22 cellular contexts compared by ENCODE assay signal in the genomic region with DNA sequence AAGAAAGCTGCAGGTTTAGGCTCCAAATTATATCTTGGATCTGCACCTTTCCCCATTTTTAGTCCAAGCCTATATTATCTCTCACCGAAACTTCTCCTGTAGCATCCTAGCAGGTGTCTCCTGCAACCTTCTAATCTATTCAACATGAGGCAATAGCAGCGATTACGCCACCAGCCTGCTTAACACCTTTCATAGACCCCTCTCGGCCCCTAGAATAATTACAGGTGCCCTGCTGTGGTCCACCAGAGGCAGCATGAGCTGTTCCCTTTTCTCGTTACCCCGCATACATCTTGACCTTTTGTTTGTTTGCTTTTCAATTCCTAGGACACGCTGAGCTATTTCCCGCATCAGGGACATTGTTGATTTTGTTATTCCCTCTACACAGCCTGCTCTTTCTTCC.
DNase-seq lines count a peak whose midpoint lies in the region; ATAC-seq, FAIRE-seq and TF ChIP-seq lines count a peak whose summit lies in the region.
"Had no signal": no experiment of that assay in that cellular context is flagged by ENCODE, and none has a peak within 500 bp of the region (broad histone marks: within the 10 kb centered on the region; RNA-seq: fewer than 3 reads in every experiment).

No MANE protein-coding gene starts in this region.

- H2AFZ ChIP-seq in HepG2 (ENCODE audit: low read length): no peak overlapping the region
- no peak overlapping the region for H2AFZ ChIP-seq in smooth muscle cell (ENCODE audit: low read depth)

- H4K20me1 ChIP-seq in HepG2 (ENCODE audit: insufficient read depth, low read length): no peaks in the 10 kb centered on the region
- no peaks in the 10 kb centered on the region for H4K20me1 ChIP-seq in smooth muscle cell (ENCODE audit: low read depth)

- 11% methylated on average over 8 of the region's 8 CpGs for WGBS in HepG2 (ENCODE audit: low lambda C conversion rate)
- 38% methylated on average over 8 of the region's 8 CpGs for WGBS in right lobe of liver (ENCODE audit: insufficient coverage, low coverage, low lambda C conversion rate, missing lambda C conversion rate)
- 67% methylated on average over 8 of the region's 8 CpGs for WGBS in smooth muscle cell (ENCODE audit: low lambda C conversion rate)

- no peak for TF ChIP-seq EP300 in HepG2 (IDR thresholded peaks at IDR 0.05; ENCODE audit: low read depth in 2 of 2, low read length in 2 of 2)
- no peak for TF ChIP-seq EP300 in HepG2 (CRISPR knock-in tag; IDR thresholded peaks at IDR 0.05; ENCODE audit: borderline replicate concordance)

- no peak for FAIRE-seq in HepG2 (lab: Jason Lieb, UNC)
- FAIRE-seq: A204.1, D721Med had no signal

- peaks cover 8% of the 10 kb centered on the region for H3K4me1 Mint-ChIP-seq in Calu3 (ENCODE audit: low read depth, unreplicated experiment)

- in situ Hi-C loops in HepG2 (cut with HindIII; ENCODE audit: extremely low pct_ligation_motif_present, low pct_unique_long_range_greater_than_20kb): no loop called here

- no peak overlapping the region for H3K4me2 ChIP-seq in HepG2 (ENCODE audit: low read depth, low read length)
- no peak overlapping the region for H3K4me2 ChIP-seq in smooth muscle cell

- intact Hi-C loops in HepG2 (cut with micrococcal nuclease; ENCODE audit: unreplicated experiment): no loop called here
- intact Hi-C loops in right lobe of liver (cut with DNase I): no loop called here
- intact Hi-C loops in Calu3 (cut with micrococcal nuclease; ENCODE audit: unreplicated experiment): no loop called here

- no peak overlapping the region for H3K4me3 Mint-ChIP-seq in Calu3 (ENCODE audit: low read depth, unreplicated experiment)
- H3K4me3 Mint-ChIP-seq: IgD-negative memory B cell had no signal

- peaks cover 50% of the 10 kb centered on the region for H3K27me3 Mint-ChIP-seq in Calu3 (ENCODE audit: unreplicated experiment)

- no peak overlapping the region for H3K27ac Mint-ChIP-seq in Calu3 (ENCODE audit: unreplicated experiment)
- H3K27ac Mint-ChIP-seq: IgD-negative memory B cell; T-cell; T-helper 2 cell treated with Interferon-gamma antibody and Interleukin-4, amounts not matched to agents 5 μg/mL and 100 μg/mL, for 36 hours had no signal

- H3K9ac ChIP-seq in HepG2 (ENCODE audit: insufficient read depth, low read depth, low read length) (no peak overlapping the region), smooth muscle cell (ENCODE audit: low read depth) (no peak overlapping the region)

- no peaks in the 10 kb centered on the region for H3K9me3 Mint-ChIP-seq in Calu3 (ENCODE audit: low read depth, unreplicated experiment)
- H3K9me3 Mint-ChIP-seq: T-helper 2 cell treated with Interferon-gamma antibody and Interleukin-4, amounts not matched to agents 5 μg/mL and 100 μg/mL, for 36 hours had no signal

- H3K36me3 Mint-ChIP-seq in Calu3 (ENCODE audit: insufficient read depth, unreplicated experiment): no peaks in the 10 kb centered on the region
- H3K36me3 Mint-ChIP-seq: CD14-positive monocyte, IgD-negative memory B cell, T-cell had no signal

- H3K36me3 ChIP-seq in HepG2 (replicated peaks in 1 of 2; ENCODE audit: control insufficient read depth in 1 of 2, insufficient read depth in 2 of 2, low read length in 2 of 2) (no peaks in the 10 kb centered on the region), right lobe of liver (no peaks in the 10 kb centered on the region), smooth muscle cell (ENCODE audit: low read depth) (no peaks in the 10 kb centered on the region)

- H3K27ac ChIP-seq in HepG2 (ENCODE audit: extremely low read length, insufficient read depth, low read length) (no peak overlapping the region), right lobe of liver (no peak overlapping the region), smooth muscle cell (ENCODE audit: low read depth) (no peak overlapping the region)
- H3K27ac ChIP-seq: RWPE1 had no signal

- H3K4me1 ChIP-seq in HepG2 (ENCODE audit: insufficient read depth, low read length) (no peaks in the 10 kb centered on the region), right lobe of liver (no peaks in the 10 kb centered on the region), smooth muscle cell (ENCODE audit: low read depth) (peaks cover 4% of the 10 kb centered on the region)

- H3K79me2 ChIP-seq in HepG2 (ENCODE audit: insufficient read depth, low read length): no peaks in the 10 kb centered on the region
- H3K79me2 ChIP-seq in smooth muscle cell (ENCODE audit: low read depth): no peaks in the 10 kb centered on the region

- H3K9me3 ChIP-seq in HepG2 (ENCODE audit: low read length) (no peaks in the 10 kb centered on the region), right lobe of liver (no peaks in the 10 kb centered on the region), smooth muscle cell (replicated peaks; ENCODE audit: low read depth) (no peaks in the 10 kb centered on the region)

- ATAC-seq in HepG2 (peak; percentile 32; the same call in 1 of the 3 replicates), right lobe of liver (no peak), GM21390 (IDR thresholded peaks at IDR 0.05; ENCODE audit: unreplicated experiment) (no peak)
- ATAC-seq: HCT116, SK-N-SH treated with all-trans-retinoic acid at 6 μM for 48 hours, T-cell had no signal

- H3K4me3 ChIP-seq in HepG2 (replicated peaks in 1 of 3; ENCODE audit: insufficient read depth in 1 of 3, low read depth in 2 of 3, low read length in 3 of 3) (no peak overlapping the region), right lobe of liver (no peak overlapping the region), smooth muscle cell (no peak overlapping the region)

- TF ChIP-seq POLR2A in HepG2 (IDR thresholded peaks at IDR 0.05; ENCODE audit: insufficient read depth in 1 of 2, low read depth in 2 of 2, low read length in 2 of 2) (no peak), right lobe of liver (IDR thresholded peaks at IDR 0.05) (no peak)

- CTCF ChIA-PET in HepG2 (lab: Yijun Ruan, JAX; ENCODE audit: low intra/inter-chr PET ratio, low total read pairs): no interaction called here
- CTCF ChIA-PET in Calu3 (lab: Charles Lee): no interaction called here

- H3K27me3 ChIP-seq in HepG2 (ENCODE audit: control insufficient read depth in 1 of 2, insufficient read depth in 2 of 2, low read length in 2 of 2) (peaks cover 0 to 5% of the 10 kb centered on the region in 2 experiments; a peak in 2 of 5 replicates), right lobe of liver (peaks cover 0 to 5% of the 10 kb centered on the region in 2 donors), smooth muscle cell (ENCODE audit: low read depth) (peaks cover 34% of the 10 kb centered on the region)

- POLR2A ChIA-PET in HepG2 (lab: Yijun Ruan, JAX): no interaction called here

- H3F3A ChIP-seq in smooth muscle cell (ENCODE audit: low read depth): no peaks in the 10 kb centered on the region

- TF ChIP-seq CTCF in HepG2 (CRISPR knock-in tag; IDR thresholded peaks at IDR 0.05): no peak
- TF ChIP-seq CTCF in right lobe of liver (IDR thresholded peaks at IDR 0.05): no peak
- TF ChIP-seq CTCF in Calu3 (IDR thresholded peaks at IDR 0.05; ENCODE audit: unreplicated experiment): no peak
- TF ChIP-seq CTCF in smooth muscle cell (IDR thresholded peaks at IDR 0.05; ENCODE audit: borderline replicate concordance, insufficient read depth, poor library complexity, severe bottlenecking): no peak

- no TSS peak for BruUV-seq in HepG2 (replicated peaks; lab: Mats Ljungman, UMichigan)
- BruUV-seq in Calu3 (replicated peaks; lab: Mats Ljungman, UMichigan): no TSS peak

- TF ChIP-seq RAD21 in HepG2 (CRISPR knock-in tag; IDR thresholded peaks at IDR 0.05): no peak

- DNase-seq in HepG2 (ENCODE audit: low spot score) (no peak), right lobe of liver (no peak), SHP77 (lab: John Stamatoyannopoulos, UW) (peak; percentile 40 to 67), iPS-NIHi11 (ENCODE audit: low spot score) (peak; percentile 31), Calu3 (no peak), smooth muscle cell (lab: John Stamatoyannopoulos, UW; ENCODE audit: unreplicated experiment) (no peak)
- DNase-seq: DMS53, GF-D8, MV-4-11, NCI-H1694 treated with DMSO at 0.1 percent for 48 hours, NCI-H226, NCI-H524 treated with DMSO at 0.1 percent for 48 hours, T-cell had no signal

TF ChIP-seq in HepG2, 621 proteins besides CTCF, POLR2A, EP300 and RAD21 (continues in another document):
- TF ChIP-seq KDM3A (CRISPR knock-in tag; IDR thresholded peaks at IDR 0.05; ENCODE audit: low read depth) (no peak), ZNF629 (CRISPR knock-in tag; conservative IDR thresholded peaks at IDR 0.05) (no peak)
- TF ChIP-seq, protein P1, sequence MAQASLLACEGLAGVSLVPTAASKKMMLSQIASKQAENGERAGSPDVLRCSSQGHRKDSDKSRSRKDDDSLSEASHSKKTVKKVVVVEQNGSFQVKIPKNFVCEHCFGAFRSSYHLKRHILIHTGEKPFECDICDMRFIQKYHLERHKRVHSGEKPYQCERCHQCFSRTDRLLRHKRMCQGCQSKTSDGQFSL (CRISPR knock-in tag; IDR thresholded peaks at IDR 0.05): no peak
- TF ChIP-seq, protein P2, sequence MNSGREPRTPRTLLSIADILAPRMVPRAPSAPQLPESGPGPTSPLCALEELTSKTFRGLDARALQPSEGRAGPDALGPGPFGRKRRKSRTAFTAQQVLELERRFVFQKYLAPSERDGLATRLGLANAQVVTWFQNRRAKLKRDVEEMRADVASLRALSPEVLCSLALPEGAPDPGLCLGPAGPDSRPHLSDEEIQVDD (CRISPR knock-in tag; IDR thresholded peaks at IDR 0.05; ENCODE audit: borderline replicate concordance): no peak
- TF ChIP-seq, protein P3, sequence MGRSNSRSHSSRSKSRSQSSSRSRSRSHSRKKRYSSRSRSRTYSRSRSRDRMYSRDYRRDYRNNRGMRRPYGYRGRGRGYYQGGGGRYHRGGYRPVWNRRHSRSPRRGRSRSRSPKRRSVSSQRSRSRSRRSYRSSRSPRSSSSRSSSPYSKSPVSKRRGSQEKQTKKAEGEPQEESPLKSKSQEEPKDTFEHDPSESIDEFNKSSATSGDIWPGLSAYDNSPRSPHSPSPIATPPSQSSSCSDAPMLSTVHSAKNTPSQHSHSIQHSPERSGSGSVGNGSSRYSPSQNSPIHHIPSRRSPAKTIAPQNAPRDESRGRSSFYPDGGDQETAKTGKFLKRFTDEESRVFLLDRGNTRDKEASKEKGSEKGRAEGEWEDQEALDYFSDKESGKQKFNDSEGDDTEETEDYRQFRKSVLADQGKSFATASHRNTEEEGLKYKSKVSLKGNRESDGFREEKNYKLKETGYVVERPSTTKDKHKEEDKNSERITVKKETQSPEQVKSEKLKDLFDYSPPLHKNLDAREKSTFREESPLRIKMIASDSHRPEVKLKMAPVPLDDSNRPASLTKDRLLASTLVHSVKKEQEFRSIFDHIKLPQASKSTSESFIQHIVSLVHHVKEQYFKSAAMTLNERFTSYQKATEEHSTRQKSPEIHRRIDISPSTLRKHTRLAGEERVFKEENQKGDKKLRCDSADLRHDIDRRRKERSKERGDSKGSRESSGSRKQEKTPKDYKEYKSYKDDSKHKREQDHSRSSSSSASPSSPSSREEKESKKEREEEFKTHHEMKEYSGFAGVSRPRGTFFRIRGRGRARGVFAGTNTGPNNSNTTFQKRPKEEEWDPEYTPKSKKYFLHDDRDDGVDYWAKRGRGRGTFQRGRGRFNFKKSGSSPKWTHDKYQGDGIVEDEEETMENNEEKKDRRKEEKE (IDR thresholded peaks at IDR 0.05): no peak

Comparison
In these comparisons a context has a peak if more than half of its experiments do, and no peak if none do; other contexts are left out.
1. DNase-seq: peak in SHP77 (2 of 2) and iPS-NIHi11 (single experiment); none in HepG2 (single experiment), right lobe of liver (0 of 3), Calu3 (single experiment) and smooth muscle cell (single experiment).